In the genomic region with DNA sequence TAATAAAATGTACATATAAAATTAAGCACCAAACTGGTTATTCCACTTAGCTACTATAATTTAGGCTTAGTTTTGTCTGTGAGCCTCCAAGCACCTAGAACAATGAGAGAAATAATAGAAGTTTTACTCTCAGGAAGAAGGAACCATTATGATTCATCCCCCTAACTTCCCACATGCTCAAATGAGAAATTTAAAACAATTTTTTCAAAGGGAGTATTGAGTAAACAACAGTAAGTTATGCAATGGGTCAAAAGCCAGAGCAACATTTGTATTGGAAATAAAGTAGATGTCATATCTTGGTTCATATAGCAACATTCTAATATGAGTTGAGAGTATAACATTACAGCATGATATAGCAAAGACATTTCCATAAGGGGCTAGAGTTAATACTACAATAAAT, we compare ENCODE assay signal across 13 cellular contexts. TPM values are rescaled to one million over a fixed set of nuclear protein-coding genes. Genes with fewer than 3 reads are reported as not detected.
A peak's percentile ranks its signal among the peaks of the same experiment; 100 is the strongest.
DNase-seq lines count a peak whose midpoint lies in the region; ATAC-seq and TF ChIP-seq lines count a peak whose summit lies in the region.
"Had no signal": no experiment of that assay in that cellular context is flagged by ENCODE, and none has a peak within 500 bp of the region (broad histone marks: within the 10 kb centered on the region; RNA-seq: fewer than 3 reads in every experiment).

No MANE protein-coding gene starts in this region.

- in situ Hi-C loops in brain microvascular endothelial cell (cut with HindIII; ENCODE audit: low pct_ligation_motif_present, low sequenced_read_pairs) = no loop called here

- H3K4me1 ChIP-seq in left ventricle myocardium inferior = peaks cover 91% of the 10 kb centered on the region
- peaks cover 3 to 36% (median 16%) of the 10 kb centered on the region in 4 donors for H3K4me1 ChIP-seq in liver (ENCODE audit: control insufficient read depth in 4 of 4, insufficient read depth in 4 of 4, low read length in 3 of 4)

- intact Hi-C loops in left ventricle myocardium inferior (cut with micrococcal nuclease) (no loop called here), cardiac septum (cut with DNase I) (no loop called here)

- TF ChIP-seq CTCF in left ventricle myocardium inferior (IDR thresholded peaks at IDR 0.05; ENCODE audit: borderline replicate concordance) (no peak), brain microvascular endothelial cell (IDR thresholded peaks at IDR 0.05; ENCODE audit: low read depth, low read length, missing control alignments) (no peak), liver (IDR thresholded peaks at IDR 0.05; ENCODE audit: low read depth, low read length, missing input control) (no peak), nephron progenitor cell (IDR thresholded peaks at IDR 0.05) (no peak)

- peak overlapping the region; percentile 78 for H3K27ac ChIP-seq in left ventricle myocardium inferior (replicated peaks)
- H3K27ac ChIP-seq in brain microvascular endothelial cell = peak overlapping the region; percentile 78
- H3K27ac ChIP-seq in liver (ENCODE audit: low read depth in 1 of 2, low read length in 2 of 2) = no peak overlapping the region

- H3K4me3 ChIP-seq in left ventricle myocardium inferior = no peak overlapping the region
- H3K4me3 ChIP-seq in brain microvascular endothelial cell (ENCODE audit: low read depth, low read length) = no peak overlapping the region
- H3K4me3 ChIP-seq in liver (ENCODE audit: low read depth in 1 of 3, low read length in 3 of 3) = no peak overlapping the region

- H3K9me3 ChIP-seq in left ventricle myocardium inferior (replicated peaks) = no peaks in the 10 kb centered on the region
- H3K9me3 ChIP-seq in liver (ENCODE audit: control insufficient read depth in 4 of 4, low read length in 3 of 4) = no peaks in the 10 kb centered on the region

- no peak overlapping the region for H3K27ac Mint-ChIP-seq in nephron progenitor cell
- H3K27ac Mint-ChIP-seq: natural killer cell had no signal

- H3K27me3 Mint-ChIP-seq in nephron progenitor cell (ENCODE audit: low read depth, poor library complexity) = no peaks in the 10 kb centered on the region
- H3K27me3 Mint-ChIP-seq: type B pancreatic cell had no signal

- no peak for TF ChIP-seq RAD21 in liver (IDR thresholded peaks at IDR 0.05)

- H3K27me3 ChIP-seq in left ventricle myocardium inferior (ENCODE audit: low read depth) = no peaks in the 10 kb centered on the region
- H3K27me3 ChIP-seq in brain microvascular endothelial cell (replicated peaks) = no peaks in the 10 kb centered on the region
- no peaks in the 10 kb centered on the region for H3K27me3 ChIP-seq in liver (ENCODE audit: control insufficient read depth in 4 of 4, insufficient read depth in 4 of 4, low read length in 3 of 4)

- H3K9me3 Mint-ChIP-seq in nephron progenitor cell = peaks cover 4% of the 10 kb centered on the region
- H3K9me3 Mint-ChIP-seq: natural killer cell had no signal

- peaks cover 49% of the 10 kb centered on the region for H3K4me1 Mint-ChIP-seq in nephron progenitor cell
- H3K4me1 Mint-ChIP-seq: natural killer cell had no signal

- ATAC-seq in GM21737 (IDR thresholded peaks at IDR 0.05; ENCODE audit: unreplicated experiment) (no peak), HG02642 (IDR thresholded peaks at IDR 0.05; ENCODE audit: poor library complexity, unreplicated experiment) (no peak)
- ATAC-seq: natural killer cell had no signal

- H3K36me3 ChIP-seq in left ventricle myocardium inferior = peaks cover 17% of the 10 kb centered on the region
- H3K36me3 ChIP-seq in brain microvascular endothelial cell (replicated peaks) = no peaks in the 10 kb centered on the region
- H3K36me3 ChIP-seq in liver (ENCODE audit: control insufficient read depth in 4 of 4, insufficient read depth in 3 of 4, low read depth in 1 of 4, low read length in 3 of 4) = peaks cover 0 to 10% (median 4%) of the 10 kb centered on the region in 4 donors

- H3K9ac ChIP-seq in liver (ENCODE audit: low read depth in 1 of 2, low read length in 2 of 2) = no peak overlapping the region

- H3K36me3 Mint-ChIP-seq in nephron progenitor cell (ENCODE audit: low read depth) = peaks cover 3% of the 10 kb centered on the region
- H3K36me3 Mint-ChIP-seq: natural killer cell had no signal

- no peak for DNase-seq in left ventricle myocardium inferior
- no peak for DNase-seq in cardiac septum (ENCODE audit: low spot score)
- DNase-seq in brain microvascular endothelial cell = no peak
- DNase-seq in nephron progenitor cell = no peak
- no peak for DNase-seq in NCI-H2227 treated with DMSO at 0.1 percent for 48 hours (lab: John Stamatoyannopoulos, UW)
- DNase-seq: activated CD4-positive, alpha-beta T cell treated with anti-CD3 and anti-CD28 coated beads for 48 hours; natural killer cell; RPMI8226; stimulated activated CD4-positive, alpha-beta T cell treated with anti-CD3 and anti-CD28 coated beads, Interleukin-4, amount 100 ng/mL, for 4 hours had no signal

- no peak overlapping the region for H3K4me3 Mint-ChIP-seq in nephron progenitor cell
- H3K4me3 Mint-ChIP-seq: natural killer cell, type B pancreatic cell had no signal

TF ChIP-seq in liver, 16 proteins besides CTCF, POLR2A, EP300 and RAD21:
- no peak for TF ChIP-seq TAF1 (conservative IDR thresholded peaks at IDR 0.05)
- TF ChIP-seq YY1 (IDR thresholded peaks at IDR 0.05) = peak; percentile 37
- TF ChIP-seq RXRA (IDR thresholded peaks at IDR 0.05) = peak in 1 of 2 donors; percentile 44
- TF ChIP-seq HNF4A (conservative IDR thresholded peaks at IDR 0.05) = peak; percentile 56 to 65
- no peak for TF ChIP-seq HNF4G (IDR thresholded peaks at IDR 0.05)
- TF ChIP-seq, protein P1, sequence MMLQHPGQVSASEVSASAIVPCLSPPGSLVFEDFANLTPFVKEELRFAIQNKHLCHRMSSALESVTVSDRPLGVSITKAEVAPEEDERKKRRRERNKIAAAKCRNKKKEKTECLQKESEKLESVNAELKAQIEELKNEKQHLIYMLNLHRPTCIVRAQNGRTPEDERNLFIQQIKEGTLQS (IDR thresholded peaks at IDR 0.05) = peak; percentile 19
- TF ChIP-seq FOXA2 (IDR thresholded peaks at IDR 0.05) = peak; percentile 76
- peak; percentile 17 for TF ChIP-seq SP1 (IDR thresholded peaks at IDR 0.05)
- TF ChIP-seq, protein P2, sequence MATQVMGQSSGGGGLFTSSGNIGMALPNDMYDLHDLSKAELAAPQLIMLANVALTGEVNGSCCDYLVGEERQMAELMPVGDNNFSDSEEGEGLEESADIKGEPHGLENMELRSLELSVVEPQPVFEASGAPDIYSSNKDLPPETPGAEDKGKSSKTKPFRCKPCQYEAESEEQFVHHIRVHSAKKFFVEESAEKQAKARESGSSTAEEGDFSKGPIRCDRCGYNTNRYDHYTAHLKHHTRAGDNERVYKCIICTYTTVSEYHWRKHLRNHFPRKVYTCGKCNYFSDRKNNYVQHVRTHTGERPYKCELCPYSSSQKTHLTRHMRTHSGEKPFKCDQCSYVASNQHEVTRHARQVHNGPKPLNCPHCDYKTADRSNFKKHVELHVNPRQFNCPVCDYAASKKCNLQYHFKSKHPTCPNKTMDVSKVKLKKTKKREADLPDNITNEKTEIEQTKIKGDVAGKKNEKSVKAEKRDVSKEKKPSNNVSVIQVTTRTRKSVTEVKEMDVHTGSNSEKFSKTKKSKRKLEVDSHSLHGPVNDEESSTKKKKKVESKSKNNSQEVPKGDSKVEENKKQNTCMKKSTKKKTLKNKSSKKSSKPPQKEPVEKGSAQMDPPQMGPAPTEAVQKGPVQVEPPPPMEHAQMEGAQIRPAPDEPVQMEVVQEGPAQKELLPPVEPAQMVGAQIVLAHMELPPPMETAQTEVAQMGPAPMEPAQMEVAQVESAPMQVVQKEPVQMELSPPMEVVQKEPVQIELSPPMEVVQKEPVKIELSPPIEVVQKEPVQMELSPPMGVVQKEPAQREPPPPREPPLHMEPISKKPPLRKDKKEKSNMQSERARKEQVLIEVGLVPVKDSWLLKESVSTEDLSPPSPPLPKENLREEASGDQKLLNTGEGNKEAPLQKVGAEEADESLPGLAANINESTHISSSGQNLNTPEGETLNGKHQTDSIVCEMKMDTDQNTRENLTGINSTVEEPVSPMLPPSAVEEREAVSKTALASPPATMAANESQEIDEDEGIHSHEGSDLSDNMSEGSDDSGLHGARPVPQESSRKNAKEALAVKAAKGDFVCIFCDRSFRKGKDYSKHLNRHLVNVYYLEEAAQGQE (IDR thresholded peaks at IDR 0.05) = peak; percentile 19
- TF ChIP-seq, protein P3, sequence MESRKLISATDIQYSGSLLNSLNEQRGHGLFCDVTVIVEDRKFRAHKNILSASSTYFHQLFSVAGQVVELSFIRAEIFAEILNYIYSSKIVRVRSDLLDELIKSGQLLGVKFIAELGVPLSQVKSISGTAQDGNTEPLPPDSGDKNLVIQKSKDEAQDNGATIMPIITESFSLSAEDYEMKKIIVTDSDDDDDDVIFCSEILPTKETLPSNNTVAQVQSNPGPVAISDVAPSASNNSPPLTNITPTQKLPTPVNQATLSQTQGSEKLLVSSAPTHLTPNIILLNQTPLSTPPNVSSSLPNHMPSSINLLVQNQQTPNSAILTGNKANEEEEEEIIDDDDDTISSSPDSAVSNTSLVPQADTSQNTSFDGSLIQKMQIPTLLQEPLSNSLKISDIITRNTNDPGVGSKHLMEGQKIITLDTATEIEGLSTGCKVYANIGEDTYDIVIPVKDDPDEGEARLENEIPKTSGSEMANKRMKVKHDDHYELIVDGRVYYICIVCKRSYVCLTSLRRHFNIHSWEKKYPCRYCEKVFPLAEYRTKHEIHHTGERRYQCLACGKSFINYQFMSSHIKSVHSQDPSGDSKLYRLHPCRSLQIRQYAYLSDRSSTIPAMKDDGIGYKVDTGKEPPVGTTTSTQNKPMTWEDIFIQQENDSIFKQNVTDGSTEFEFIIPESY (IDR thresholded peaks at IDR 0.05) = peak; percentile 16
- TF ChIP-seq FOXA1 (IDR thresholded peaks at IDR 0.05) = peak; percentile 55
- TF ChIP-seq EGR1 (IDR thresholded peaks at IDR 0.05; ENCODE audit: low read depth in 2 of 2) = no peak
- peak; percentile 70 for TF ChIP-seq NR2F2 (IDR thresholded peaks at IDR 0.05)
- TF ChIP-seq, protein P4, sequence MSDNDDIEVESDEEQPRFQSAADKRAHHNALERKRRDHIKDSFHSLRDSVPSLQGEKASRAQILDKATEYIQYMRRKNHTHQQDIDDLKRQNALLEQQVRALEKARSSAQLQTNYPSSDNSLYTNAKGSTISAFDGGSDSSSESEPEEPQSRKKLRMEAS (IDR thresholded peaks at IDR 0.05) = no peak
- no peak for TF ChIP-seq GABPA (IDR thresholded peaks at IDR 0.05 in 1 of 2, conservative IDR thresholded peaks at IDR 0.05 in 1 of 2)
- peak; percentile 25 to 53 for TF ChIP-seq JUND (IDR thresholded peaks at IDR 0.05)

RNA-seq across cellular contexts. Expression of a gene that starts 32.1 kb away (rescaled TPM):
- 33.8 TPM for total RNA-seq in left ventricle myocardium inferior
- total RNA-seq in cardiac septum = 48.7 TPM
- 10 to 100 TPM in 1 of 2 donors, 1 to 10 TPM in 1; 8.5 to 58.0 TPM for total RNA-seq in liver
- polyA plus RNA-seq in liver = 10 to 100 TPM; 11.1 to 18.1 TPM

Comparison
In these comparisons a context has a peak if more than half of its experiments do, and no peak if none do; other contexts are left out.
1. H3K27ac ChIP-seq: peak in left ventricle myocardium inferior (single experiment) and brain microvascular endothelial cell (single experiment); none in liver (0 of 2).